ENCODE assay signal across 21 cellular contexts in genomic region chr1:20491866-20492265, GRCh38. TPM values are rescaled to one million over a fixed set of nuclear protein-coding genes. Genes with fewer than 3 reads are reported as not detected.
A peak's percentile ranks its signal among the peaks of the same experiment; 100 is the strongest.
DNase-seq lines count a peak whose midpoint lies in the region; ATAC-seq, FAIRE-seq and TF ChIP-seq lines count a peak whose summit lies in the region.
"Had no signal": no experiment of that assay in that cellular context is flagged by ENCODE, and none has a peak within 500 bp of the region (broad histone marks: within the 10 kb centered on the region; RNA-seq: fewer than 3 reads in every experiment).

No MANE protein-coding gene starts in this region.

- WGBS in HepG2 (ENCODE audit: low lambda C conversion rate) = 3% methylated on average over 6 of the region's 7 CpGs
- 44% methylated on average over 3 of the region's 7 CpGs for WGBS in right lobe of liver (ENCODE audit: insufficient coverage, low coverage, low lambda C conversion rate, missing lambda C conversion rate)

- TF ChIP-seq POLR2A in HepG2 (IDR thresholded peaks at IDR 0.05; ENCODE audit: insufficient read depth in 1 of 2, low read depth in 2 of 2, low read length in 2 of 2) (no peak), right lobe of liver (IDR thresholded peaks at IDR 0.05) (no peak)

- BruUV-seq in HepG2 (replicated peaks; lab: Mats Ljungman, UMichigan) = no TSS peak

- in situ Hi-C loops in HepG2 (cut with HindIII; ENCODE audit: extremely low pct_ligation_motif_present, low pct_unique_long_range_greater_than_20kb) = loop anchor here (5.0 to 10.0 kb wide), 3 partner anchors 57 to 270 kb away; no protein-coding TSS in a partner anchor

- POLR2A ChIA-PET in HepG2 (lab: Yijun Ruan, JAX) = interaction anchor here (3.4 to 4.4 kb wide), 2 partner anchors 12 to 16 kb away, joined by 14 to 24 read pairs; no protein-coding TSS in a partner anchor

- no peaks in the 10 kb centered on the region for H3K9me3 ChIP-seq in HepG2 (ENCODE audit: low read length)
- no peaks in the 10 kb centered on the region for H3K9me3 ChIP-seq in right lobe of liver
- no peaks in the 10 kb centered on the region for H3K9me3 ChIP-seq in osteoblast (ENCODE audit: low read depth, low read length)
- H3K9me3 ChIP-seq: BE2C had no signal

- H3K9ac ChIP-seq in HepG2 (ENCODE audit: insufficient read depth, low read depth, low read length) = no peak overlapping the region

- 0 out of 2 replicates have a peak, but pooled peaks have one; percentile 29 for TF ChIP-seq CTCF in HepG2 (CRISPR knock-in tag; IDR thresholded peaks at IDR 0.05)
- TF ChIP-seq CTCF in right lobe of liver (IDR thresholded peaks at IDR 0.05) = no peak
- no peak for TF ChIP-seq CTCF in VCaP (conservative IDR thresholded peaks at IDR 0.05)
- TF ChIP-seq CTCF in osteoblast (IDR thresholded peaks at IDR 0.05; ENCODE audit: extremely low read depth, low read depth, low read length) = no peak

- CTCF ChIA-PET in HepG2 (lab: Yijun Ruan, JAX; ENCODE audit: low intra/inter-chr PET ratio, low total read pairs) = interaction anchor here (3.4 to 5.6 kb wide), 2 partner anchors 22 to 115 kb away, joined by 20 to 73 read pairs; no protein-coding TSS in a partner anchor

- peak overlapping the region; percentile 75 for H3K4me2 ChIP-seq in HepG2 (ENCODE audit: low read depth, low read length)
- H3K4me2 ChIP-seq in osteoblast (ENCODE audit: insufficient read depth, low read length) = no peak overlapping the region
- H3K4me2 ChIP-seq: GM23338 had no signal

- H4K20me1 ChIP-seq in HepG2 (ENCODE audit: insufficient read depth, low read length) = no peaks in the 10 kb centered on the region
- peaks cover 4% of the 10 kb centered on the region for H4K20me1 ChIP-seq in osteoblast (ENCODE audit: insufficient read depth, low read length)

- H3K27ac ChIP-seq in HepG2 (ENCODE audit: extremely low read length, insufficient read depth, low read length) = no peak overlapping the region
- no peak overlapping the region for H3K27ac ChIP-seq in right lobe of liver
- peak overlapping the region; percentile 72 for H3K27ac ChIP-seq in VCaP
- no peak overlapping the region for H3K27ac ChIP-seq in osteoblast (ENCODE audit: low read depth, low read length)

- no peak for TF ChIP-seq RAD21 in HepG2 (CRISPR knock-in tag; IDR thresholded peaks at IDR 0.05)

- no peak for FAIRE-seq in HepG2 (lab: Jason Lieb, UNC)
- FAIRE-seq: A204.1, D721Med, G401.6, GM12892 had no signal

- H3K4me1 ChIP-seq in HepG2 (ENCODE audit: insufficient read depth, low read length) (peaks cover 79% of the 10 kb centered on the region), right lobe of liver (peaks cover 0 to 3% (median 0%) of the 10 kb centered on the region in 4 donors), osteoblast (ENCODE audit: insufficient read depth, low read length) (peaks cover 29% of the 10 kb centered on the region)
- H3K4me1 ChIP-seq: BE2C had no signal

- H3K27me3 ChIP-seq in HepG2 (ENCODE audit: control insufficient read depth in 1 of 2, insufficient read depth in 2 of 2, low read length in 2 of 2) = peaks cover 0 to 10% of the 10 kb centered on the region in 2 experiments; a peak in 4 of 5 replicates
- H3K27me3 ChIP-seq in right lobe of liver = no peaks in the 10 kb centered on the region
- peaks cover 27% of the 10 kb centered on the region for H3K27me3 ChIP-seq in osteoblast (ENCODE audit: insufficient read depth, low read length)

- DNase-seq in HepG2 (ENCODE audit: low spot score) = no peak
- no peak for DNase-seq in right lobe of liver
- peak; percentile 41 for DNase-seq in osteoblast (ENCODE audit: insufficient read length, low spot score, missing footprints)
- DNase-seq in AG08395 (ENCODE audit: low spot score) = no peak
- DNase-seq in activated T-cell treated with anti-CD3 and anti-CD28 coated beads, Interleukin-2, amount 50 U/mL, for 1 hour = no peak
- DNase-seq: BE2C; CD8-positive, alpha-beta T cell; COR-L47; DMS153; DMS79 treated with DMSO at 0.1 percent for 48 hours; EL; H9 had no signal

- H3K36me3 ChIP-seq in HepG2 (replicated peaks in 1 of 2; ENCODE audit: control insufficient read depth in 1 of 2, insufficient read depth in 2 of 2, low read length in 2 of 2) (no peaks in the 10 kb centered on the region), right lobe of liver (no peaks in the 10 kb centered on the region), osteoblast (ENCODE audit: insufficient read depth, low read length) (no peaks in the 10 kb centered on the region)
- H3K36me3 ChIP-seq: BE2C had no signal

- TF ChIP-seq EP300 in HepG2 (IDR thresholded peaks at IDR 0.05; ENCODE audit: low read depth in 2 of 2, low read length in 2 of 2) (no peak), HepG2 (CRISPR knock-in tag; IDR thresholded peaks at IDR 0.05; ENCODE audit: borderline replicate concordance) (no peak)

- intact Hi-C loops in HepG2 (cut with micrococcal nuclease; ENCODE audit: unreplicated experiment) (loop anchor here (5.0 kb wide), 2 partner anchors 130 to 575 kb away; no protein-coding TSS in a partner anchor), right lobe of liver (cut with DNase I) (loop anchor here in 1 of 2 donors (10.0 kb wide), 2 partner anchors 117 to 277 kb away; no protein-coding TSS in a partner anchor)

- no peak overlapping the region for H3K4me3 ChIP-seq in HepG2 (replicated peaks in 1 of 3; ENCODE audit: insufficient read depth in 1 of 3, low read depth in 2 of 3, low read length in 3 of 3)
- H3K4me3 ChIP-seq in right lobe of liver = no peak overlapping the region
- H3K4me3 ChIP-seq in osteoblast (ENCODE audit: insufficient read depth, low read length) = no peak overlapping the region
- H3K4me3 ChIP-seq: GM23338 had no signal

- ATAC-seq in HepG2 (no peak; the same call in 2 of the 3 replicates), right lobe of liver (no peak), HG03469 (IDR thresholded peaks at IDR 0.05; ENCODE audit: unreplicated experiment) (no peak), HG03108 (IDR thresholded peaks at IDR 0.05; ENCODE audit: unreplicated experiment) (no peak)
- ATAC-seq: CD8-positive, alpha-beta T cell; GM23338 had no signal

- H3K79me2 ChIP-seq in HepG2 (ENCODE audit: insufficient read depth, low read length) (no peaks in the 10 kb centered on the region), osteoblast (ENCODE audit: insufficient read depth, low read length) (no peaks in the 10 kb centered on the region)

- H2AFZ ChIP-seq in HepG2 (ENCODE audit: low read length) (no peak overlapping the region), osteoblast (ENCODE audit: low read length) (no peak overlapping the region)
- H2AFZ ChIP-seq: GM23338 had no signal

TF ChIP-seq in HepG2, 621 proteins besides CTCF, POLR2A, EP300 and RAD21 (continues in another document):
- TF ChIP-seq BHLHE40 (IDR thresholded peaks at IDR 0.05; ENCODE audit: low read length) (no peak), ZNF768 (CRISPR knock-in tag; IDR thresholded peaks at IDR 0.05) (peak; percentile 32; the same call in 1 of the 2 replicates)

RNA-seq across cellular contexts. Expression of gene CAMK2N1, which starts 5.9 kb away (rescaled TPM):
- total RNA-seq in HepG2 (2016; rRNA removed; fragmentation: Illumina TruSeq; extraction: Trizol) (38.6 and 44.3 TPM in 2 replicates), right lobe of liver (10 to 100 TPM; 10.4 to 30.2 (median 20.1) TPM), osteoblast (0.36 and 1.5 TPM in 2 replicates)
- total RNA-seq in HepG2 (2016; cell fraction: cytosol; rRNA removed; fragmentation: Illumina TruSeq; extraction: Trizol; ENCODE audit: low read depth) = 53.6 and 65.2 TPM in 2 replicates
- total RNA-seq in HepG2 (2016; cell fraction: insoluble cytoplasmic fraction; rRNA removed; fragmentation: Illumina TruSeq; extraction: Trizol) = 39.6 and 42.8 TPM in 2 replicates
- 110 and 117 TPM in 2 replicates for total RNA-seq in HepG2 (2016; cell fraction: membrane; rRNA removed; fragmentation: Illumina TruSeq; extraction: Trizol)
- total RNA-seq in HepG2 (2016; cell fraction: nucleus; rRNA removed; fragmentation: Illumina TruSeq; extraction: Trizol) = 21.4 and 29.3 TPM in 2 replicates
- polyA plus RNA-seq in HepG2 (2011; rRNA removed) = 32.7 and 38.0 TPM in 2 replicates
- polyA plus RNA-seq in HepG2 (2011; cell fraction: cytosol; rRNA removed) = 27.0 and 40.8 TPM in 2 replicates
- polyA plus RNA-seq in HepG2 (2011; cell fraction: nucleus; rRNA removed) = 23.2 and 28.1 TPM in 2 replicates
- polyA plus RNA-seq in HepG2 (2012) = 108 and 112 TPM in 2 replicates
- 238 and 250 TPM in 2 replicates for polyA plus RNA-seq in HepG2 (2016; cell fraction: cytosol; fragmentation: Illumina TruSeq; extraction: Trizol; ENCODE audit: low read depth)
- 120 and 152 TPM in 2 replicates for polyA plus RNA-seq in HepG2 (2016; cell fraction: insoluble cytoplasmic fraction; fragmentation: Illumina TruSeq; extraction: Trizol; ENCODE audit: low read depth)
- polyA plus RNA-seq in HepG2 (2016; cell fraction: membrane; fragmentation: Illumina TruSeq; extraction: Trizol; ENCODE audit: low read depth) = 340 and 368 TPM in 2 replicates
- 110 and 112 TPM in 2 replicates for polyA plus RNA-seq in HepG2 (2016; cell fraction: nucleus; fragmentation: Illumina TruSeq; extraction: Trizol; ENCODE audit: insufficient read depth, low read depth)
- polyA minus RNA-seq in HepG2 (2011; rRNA and poly(A)+ RNA removed; ENCODE audit: low replicate concordance) = 0.12 and 20.9 TPM in 2 replicates
- polyA minus RNA-seq in HepG2 (2011; cell fraction: cytosol; rRNA and poly(A)+ RNA removed) = 34.7 and 39.2 TPM in 2 replicates
- polyA minus RNA-seq in HepG2 (2011; cell fraction: nucleus; rRNA and poly(A)+ RNA removed) = 19.4 and 21.5 TPM in 2 replicates
- polyA plus RNA-seq: CD14-positive monocyte had no signal

RNA-seq across cellular contexts. Expression of gene MUL1, which starts 16.1 kb away (rescaled TPM):
- total RNA-seq in HepG2 (2016; rRNA removed; fragmentation: Illumina TruSeq; extraction: Trizol) = 13.5 and 26.5 TPM in 2 replicates
- 3.2 TPM in 2 replicates for total RNA-seq in HepG2 (2016; cell fraction: cytosol; rRNA removed; fragmentation: Illumina TruSeq; extraction: Trizol; ENCODE audit: low read depth)
- total RNA-seq in HepG2 (2016; cell fraction: insoluble cytoplasmic fraction; rRNA removed; fragmentation: Illumina TruSeq; extraction: Trizol) = 14.3 and 26.3 TPM in 2 replicates
- total RNA-seq in HepG2 (2016; cell fraction: membrane; rRNA removed; fragmentation: Illumina TruSeq; extraction: Trizol) = 8.5 and 8.6 TPM in 2 replicates
- total RNA-seq in HepG2 (2016; cell fraction: nucleus; rRNA removed; fragmentation: Illumina TruSeq; extraction: Trizol) = 23.1 and 27.3 TPM in 2 replicates
- 21.5 and 27.5 TPM in 2 replicates for polyA plus RNA-seq in HepG2 (2011; rRNA removed)
- 23.9 and 24.3 TPM in 2 replicates for polyA plus RNA-seq in HepG2 (2011; cell fraction: cytosol; rRNA removed)
- 10.0 and 11.8 TPM in 2 replicates for polyA plus RNA-seq in HepG2 (2011; cell fraction: nucleus; rRNA removed)
- polyA plus RNA-seq in HepG2 (2012) = 14.9 and 20.0 TPM in 2 replicates
- 2.4 and 2.6 TPM in 2 replicates for polyA plus RNA-seq in HepG2 (2016; cell fraction: cytosol; fragmentation: Illumina TruSeq; extraction: Trizol; ENCODE audit: low read depth)
- polyA plus RNA-seq in HepG2 (2016; cell fraction: insoluble cytoplasmic fraction; fragmentation: Illumina TruSeq; extraction: Trizol; ENCODE audit: low read depth) = 11.3 and 11.9 TPM in 2 replicates
- 4.4 and 5.3 TPM in 2 replicates for polyA plus RNA-seq in HepG2 (2016; cell fraction: membrane; fragmentation: Illumina TruSeq; extraction: Trizol; ENCODE audit: low read depth)
- polyA plus RNA-seq in HepG2 (2016; cell fraction: nucleus; fragmentation: Illumina TruSeq; extraction: Trizol; ENCODE audit: insufficient read depth, low read depth) = 30.1 and 33.2 TPM in 2 replicates
- 40.2 and 48.7 TPM in 2 replicates for polyA minus RNA-seq in HepG2 (2011; rRNA and poly(A)+ RNA removed; ENCODE audit: low replicate concordance)
- 14.6 and 15.2 TPM in 2 replicates for polyA minus RNA-seq in HepG2 (2011; cell fraction: cytosol; rRNA and poly(A)+ RNA removed)
- 14.5 TPM in 2 replicates for polyA minus RNA-seq in HepG2 (2011; cell fraction: nucleus; rRNA and poly(A)+ RNA removed)
- 10 to 100 TPM; 14.4 to 33.6 (median 16.7) TPM for total RNA-seq in right lobe of liver
- total RNA-seq in osteoblast = 31.8 and 37.3 TPM in 2 replicates
